In genomic region chr4:75673027-75673958, GRCh38 we compare ENCODE assay signal across 8 cellular contexts. TPM values are rescaled to one million over a fixed set of nuclear protein-coding genes. Genes with fewer than 3 reads are reported as not detected.
DNase-seq lines count a peak whose midpoint lies in the region; ATAC-seq, FAIRE-seq and TF ChIP-seq lines count a peak whose summit lies in the region.

G3BP2 (minus strand) TSS chr4:75673411; CDS start chr4:75662025, 11,386 bp downstream.

- H3K9me3 ChIP-seq in HepG2 (ENCODE audit: low read length) = no peaks in the 10 kb centered on the region

- ATAC-seq in GM19438 (IDR thresholded peaks at IDR 0.05; ENCODE audit: low read depth, unreplicated experiment) (peak; percentile 90), HG03575 (IDR thresholded peaks at IDR 0.05; ENCODE audit: extremely low read depth, insufficient number of reproducible peaks, low FRiP score, unreplicated experiment) (peak; percentile 78), HepG2 (peak; percentile 96)

- peak within 1 kb of the TSS; percentile 87 for H3K27ac ChIP-seq in HepG2 (ENCODE audit: extremely low read length, insufficient read depth, low read length)

- no TSS peak for BruUV-seq in HepG2 (replicated peaks; lab: Mats Ljungman, UMichigan)

- no peak for TF ChIP-seq CTCF in HepG2 (CRISPR knock-in tag; IDR thresholded peaks at IDR 0.05)

- POLR2A ChIA-PET in activated CD4-positive, alpha-beta memory T cell treated with anti-CD3 and anti-CD28 coated beads for 36 hours (lab: Charles Lee) = interaction anchor here (0.7 to 3.5 kb wide), 7 partner anchors 10 to 158 kb away, joined by 4 to 46 read pairs (median 4); partner anchors contain the start of gene USO1
- POLR2A ChIA-PET in HepG2 (lab: Yijun Ruan, JAX) = interaction anchor here (0.7 to 3.4 kb wide), 5 partner anchors 9 to 317 kb away, joined by 3 to 43 read pairs (median 4); partner anchors contain the start of genes SDAD1 and USO1

- no peaks in the 10 kb centered on the region; a peak in 1 of 5 replicates for H3K27me3 ChIP-seq in HepG2 (ENCODE audit: control insufficient read depth in 1 of 2, insufficient read depth in 2 of 2, low read length in 2 of 2)

- intact Hi-C loops in activated CD4-positive, alpha-beta memory T cell treated with anti-CD3 and anti-CD28 coated beads for 36 hours (cut with micrococcal nuclease) = loop anchor here (1.0 to 5.0 kb wide), 7 partner anchors 18 to 174 kb away; partner anchors contain the start of genes CDKL2, RCHY1, THAP6 and USO1
- intact Hi-C loops in HepG2 (cut with micrococcal nuclease; ENCODE audit: unreplicated experiment) = loop anchor here (1.0 kb wide), 2 partner anchors 30 to 51 kb away; partner anchors contain the start of gene USO1

- in situ Hi-C loops in HepG2 (cut with HindIII; ENCODE audit: extremely low pct_ligation_motif_present, low pct_unique_long_range_greater_than_20kb) = loop anchor here (5.0 kb wide), 1 partner anchor 49 kb away; the partner anchor contains the start of gene USO1

- peaks cover 40% of the 10 kb centered on the region for H4K20me1 ChIP-seq in HepG2 (ENCODE audit: insufficient read depth, low read length)

- TF ChIP-seq POLR2A in HepG2 (IDR thresholded peaks at IDR 0.05; ENCODE audit: insufficient read depth in 1 of 2, low read depth in 2 of 2, low read length in 2 of 2) = peak; percentile 82 to 86

- no peaks in the 10 kb centered on the region for H3K9me3 Mint-ChIP-seq in activated CD4-positive, alpha-beta memory T cell treated with anti-CD3 and anti-CD28 coated beads for 36 hours

- TF ChIP-seq EP300 in HepG2 (IDR thresholded peaks at IDR 0.05; ENCODE audit: low read depth in 2 of 2, low read length in 2 of 2) (peak in 1 of 2 experiments; percentile 13; a peak in 1 of 4 replicates), HepG2 (CRISPR knock-in tag; IDR thresholded peaks at IDR 0.05; ENCODE audit: borderline replicate concordance) (no peak)

- peak within 1 kb of the TSS; percentile 93 for H3K9ac ChIP-seq in HepG2 (ENCODE audit: insufficient read depth, low read depth, low read length)

- peak; percentile 89 for FAIRE-seq in HepG2 (lab: Jason Lieb, UNC)

- H3K36me3 Mint-ChIP-seq in activated CD4-positive, alpha-beta memory T cell treated with anti-CD3 and anti-CD28 coated beads for 36 hours = peaks cover 18% of the 10 kb centered on the region

- TF ChIP-seq RAD21 in HepG2 (CRISPR knock-in tag; IDR thresholded peaks at IDR 0.05) = peak; percentile 48; the same call in 1 of the 2 replicates

- H3K27me3 Mint-ChIP-seq in activated CD4-positive, alpha-beta memory T cell treated with anti-CD3 and anti-CD28 coated beads for 36 hours = peaks cover 3% of the 10 kb centered on the region

- under 1% methylated on average over 60 of the region's 83 CpGs for WGBS in HepG2 (ENCODE audit: low lambda C conversion rate)

- peaks cover 36% of the 10 kb centered on the region for H3K4me1 Mint-ChIP-seq in activated CD4-positive, alpha-beta memory T cell treated with anti-CD3 and anti-CD28 coated beads for 36 hours (ENCODE audit: low read depth)

- peak within 1 kb of the TSS; percentile 92 for H3K4me2 ChIP-seq in HepG2 (ENCODE audit: low read depth, low read length)

- H2AFZ ChIP-seq in HepG2 (ENCODE audit: low read length) = peak within 1 kb of the TSS; percentile 81

- peak within 1 kb of the TSS; percentile 99 for H3K4me3 Mint-ChIP-seq in activated CD4-positive, alpha-beta memory T cell treated with anti-CD3 and anti-CD28 coated beads for 36 hours

- DNase-seq in CD1c-positive myeloid dendritic cell (ENCODE audit: extremely low spot score) (peak; percentile 100), NCI-H82 treated with DMSO at 0.1 percent for 48 hours (lab: John Stamatoyannopoulos, UW; ENCODE audit: unreplicated experiment) (peak; percentile 86), dermis microvascular lymphatic vessel endothelial cell (ENCODE audit: low read depth in 2 of 2) (peak; percentile 96 to 99), HepG2 (ENCODE audit: low spot score) (peak; percentile 96)
- peak; percentile 99 for DNase-seq in activated CD4-positive, alpha-beta memory T cell treated with anti-CD3 and anti-CD28 coated beads for 36 hours
- DNase-seq in stimulated activated CD4-positive, alpha-beta T cell treated with anti-CD3 and anti-CD28 coated beads, Interleukin-4, amount 100 ng/mL, for 1 hour = peak; percentile 97

- H3K36me3 ChIP-seq in HepG2 (replicated peaks in 1 of 2; ENCODE audit: control insufficient read depth in 1 of 2, insufficient read depth in 2 of 2, low read length in 2 of 2) = no peaks in the 10 kb centered on the region

- peak within 1 kb of the TSS; percentile 99 for H3K27ac Mint-ChIP-seq in activated CD4-positive, alpha-beta memory T cell treated with anti-CD3 and anti-CD28 coated beads for 36 hours

- peaks cover 41% of the 10 kb centered on the region for H3K4me1 ChIP-seq in HepG2 (ENCODE audit: insufficient read depth, low read length)

- peak within 1 kb of the TSS; percentile 87 to 100 (median 99) for H3K4me3 ChIP-seq in HepG2 (replicated peaks in 1 of 3; ENCODE audit: insufficient read depth in 1 of 3, low read depth in 2 of 3, low read length in 3 of 3)

- CTCF ChIA-PET in activated CD4-positive, alpha-beta memory T cell treated with anti-CD3 and anti-CD28 coated beads for 36 hours (lab: Charles Lee) = interaction anchor here (0.6 to 5.3 kb wide), 5 partner anchors 20 to 175 kb away, joined by 3 to 44 read pairs (median 3); partner anchors contain the start of gene USO1
- CTCF ChIA-PET in HepG2 (lab: Yijun Ruan, JAX; ENCODE audit: low intra/inter-chr PET ratio, low total read pairs) = no interaction called here

- peaks cover 53% of the 10 kb centered on the region for H3K79me2 ChIP-seq in HepG2 (ENCODE audit: insufficient read depth, low read length)

TF ChIP-seq in HepG2, 621 proteins besides CTCF, POLR2A, EP300 and RAD21 (continues in another document):
- peak; percentile 39; the same call in 1 of the 2 replicates for TF ChIP-seq ZFP90 (CRISPR knock-in tag; IDR thresholded peaks at IDR 0.05; ENCODE audit: borderline replicate concordance)
- TF ChIP-seq PLRG1 (conservative IDR thresholded peaks at IDR 0.05) = no peak
- no peak for TF ChIP-seq USF2 (IDR thresholded peaks at IDR 0.05; ENCODE audit: low read depth, low read length)
- TF ChIP-seq USF2 (CRISPR knock-in tag; IDR thresholded peaks at IDR 0.05; ENCODE audit: borderline replicate concordance) = peak; percentile 52; the same call in 1 of the 2 replicates
- TF ChIP-seq ZNF564 (CRISPR knock-in tag; IDR thresholded peaks at IDR 0.05) = peak; percentile 69; the same call in 1 of the 2 replicates
- peak; percentile 96 for TF ChIP-seq ZBTB21 (CRISPR knock-in tag; IDR thresholded peaks at IDR 0.05)
- TF ChIP-seq SKI (IDR thresholded peaks at IDR 0.05; ENCODE audit: partially characterized antibody) = no peak
- no peak for TF ChIP-seq TOE1 (CRISPR knock-in tag; IDR thresholded peaks at IDR 0.05)

RNA-seq across cellular contexts. Expression of gene G3BP2, which starts in this region (rescaled TPM):
- 100 to 1,000 TPM; 137 to 144 TPM for total RNA-seq in activated CD4-positive, alpha-beta memory T cell treated with anti-CD3 and anti-CD28 coated beads for 36 hours
- total RNA-seq in dermis microvascular lymphatic vessel endothelial cell = 173 and 174 TPM in 2 replicates
- total RNA-seq in HepG2 (2016; rRNA removed; fragmentation: Illumina TruSeq; extraction: Trizol) = 179 and 316 TPM in 2 replicates
- total RNA-seq in HepG2 (2016; cell fraction: cytosol; rRNA removed; fragmentation: Illumina TruSeq; extraction: Trizol; ENCODE audit: low read depth) = 11.2 and 19.7 TPM in 2 replicates
- total RNA-seq in HepG2 (2016; cell fraction: insoluble cytoplasmic fraction; rRNA removed; fragmentation: Illumina TruSeq; extraction: Trizol) = 189 and 305 TPM in 2 replicates
- 43.1 and 44.4 TPM in 2 replicates for total RNA-seq in HepG2 (2016; cell fraction: membrane; rRNA removed; fragmentation: Illumina TruSeq; extraction: Trizol)
- total RNA-seq in HepG2 (2016; cell fraction: nucleus; rRNA removed; fragmentation: Illumina TruSeq; extraction: Trizol) = 111 and 112 TPM in 2 replicates
- polyA plus RNA-seq in HepG2 (2011; rRNA removed) = 45.9 and 51.7 TPM in 2 replicates
- polyA plus RNA-seq in HepG2 (2011; cell fraction: cytosol; rRNA removed) = 27.1 and 46.8 TPM in 2 replicates
- 15.9 and 17.2 TPM in 2 replicates for polyA plus RNA-seq in HepG2 (2011; cell fraction: nucleus; rRNA removed)
- 70.5 and 76.8 TPM in 2 replicates for polyA plus RNA-seq in HepG2 (2012)
- 5.2 and 5.9 TPM in 2 replicates for polyA plus RNA-seq in HepG2 (2016; cell fraction: cytosol; fragmentation: Illumina TruSeq; extraction: Trizol; ENCODE audit: low read depth)
- 205 and 220 TPM in 2 replicates for polyA plus RNA-seq in HepG2 (2016; cell fraction: insoluble cytoplasmic fraction; fragmentation: Illumina TruSeq; extraction: Trizol; ENCODE audit: low read depth)
- 17.8 and 19.9 TPM in 2 replicates for polyA plus RNA-seq in HepG2 (2016; cell fraction: membrane; fragmentation: Illumina TruSeq; extraction: Trizol; ENCODE audit: low read depth)
- polyA plus RNA-seq in HepG2 (2016; cell fraction: nucleus; fragmentation: Illumina TruSeq; extraction: Trizol; ENCODE audit: insufficient read depth, low read depth) = 75.9 and 78.7 TPM in 2 replicates
- polyA minus RNA-seq in HepG2 (2011; rRNA and poly(A)+ RNA removed; ENCODE audit: low replicate concordance) = 31.2 and 31.4 TPM in 2 replicates
- 69.6 and 72.0 TPM in 2 replicates for polyA minus RNA-seq in HepG2 (2011; cell fraction: cytosol; rRNA and poly(A)+ RNA removed)
- polyA minus RNA-seq in HepG2 (2011; cell fraction: nucleus; rRNA and poly(A)+ RNA removed) = 61.0 and 82.1 TPM in 2 replicates

Comparison
In these comparisons a context has a peak if more than half of its experiments do, and no peak if none do; other contexts are left out.
1. Peak in every context shown above with its lines: DNase-seq, ATAC-seq, H3K4me3 ChIP-seq and H3K27ac ChIP-seq.